8 cellular contexts compared by ENCODE assay signal in the genomic region with DNA sequence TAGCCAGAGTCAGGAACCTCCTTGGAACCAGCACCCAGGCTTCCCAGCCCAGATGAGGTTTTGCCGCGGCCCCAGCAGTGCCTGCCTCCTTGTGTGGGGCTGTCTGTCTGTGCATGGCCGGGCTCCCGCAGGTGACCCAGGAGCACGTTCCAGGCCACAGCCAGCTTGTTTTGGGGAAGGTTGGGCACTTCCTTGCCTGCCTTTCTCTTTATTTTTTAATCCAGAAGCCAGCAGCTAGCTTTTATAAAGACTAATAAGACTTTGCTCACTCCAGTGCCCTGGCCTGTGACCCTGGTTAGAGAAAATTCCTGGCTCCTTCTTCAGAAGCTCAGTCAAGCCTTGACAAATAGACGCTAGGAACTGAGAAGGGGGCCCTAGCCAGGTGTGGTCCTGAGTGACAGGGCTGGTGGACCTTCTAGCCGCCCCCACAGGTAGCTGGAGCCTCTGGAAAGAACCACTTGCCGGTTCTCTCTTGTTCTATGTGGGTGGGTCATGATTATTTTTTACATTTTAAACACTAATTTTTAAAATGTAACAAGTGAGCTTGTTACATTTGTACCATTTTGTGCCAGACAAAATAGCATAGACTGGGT. TPM values are rescaled to one million over a fixed set of nuclear protein-coding genes. Genes with fewer than 3 reads are reported as not detected.
DNase-seq lines count a peak whose midpoint lies in the region; ATAC-seq and TF ChIP-seq lines count a peak whose summit lies in the region.

No MANE protein-coding gene starts in this region.

- peak overlapping the region; percentile 95 for H3K4me3 Mint-ChIP-seq in central memory CD8-positive, alpha-beta T cell
- peak overlapping the region; percentile 91 to 97 (median 94) for H3K4me3 Mint-ChIP-seq in naive thymus-derived CD8-positive, alpha-beta T cell

- DNase-seq in central memory CD8-positive, alpha-beta T cell (ENCODE audit: low spot score in 2 of 2) = no peak
- peak in 1 of 10 donors; percentile 6 for DNase-seq in naive thymus-derived CD8-positive, alpha-beta T cell
- DNase-seq in sciatic nerve (ENCODE audit: low spot score) (no peak), AG08396 (ENCODE audit: low spot score) (no peak)

- H3K27me3 Mint-ChIP-seq in central memory CD8-positive, alpha-beta T cell = no peaks in the 10 kb centered on the region
- no peaks in the 10 kb centered on the region for H3K27me3 Mint-ChIP-seq in naive thymus-derived CD8-positive, alpha-beta T cell

- no peak for ATAC-seq in central memory CD8-positive, alpha-beta T cell (replicated peaks; ENCODE audit: extremely low read depth, poor library complexity, severe bottlenecking)
- no peak for ATAC-seq in naive thymus-derived CD8-positive, alpha-beta T cell
- ATAC-seq in sciatic nerve (no peak), HG02981 (IDR thresholded peaks at IDR 0.05; ENCODE audit: unreplicated experiment) (no peak), HG03469 (IDR thresholded peaks at IDR 0.05; ENCODE audit: unreplicated experiment) (no peak)

- POLR2A ChIA-PET in naive thymus-derived CD8-positive, alpha-beta T cell (lab: Charles Lee) = interaction anchor here (0.9 to 2.1 kb wide), 4 partner anchors 58 to 729 kb away, joined by 3 to 7 read pairs (median 4); partner anchors contain the start of gene VSIR

- WGBS in HUES64 = 40% methylated on average over 7 of the region's 8 CpGs

- intact Hi-C loops in sciatic nerve (cut with DNase I) = loop anchor here (10.0 kb wide), 2 partner anchors 245 to 575 kb away; no protein-coding TSS in a partner anchor

- no peak overlapping the region for H3K9ac ChIP-seq in HUES64 (ENCODE audit: low read depth, low read length)

- H3K27ac Mint-ChIP-seq in central memory CD8-positive, alpha-beta T cell (ENCODE audit: low read depth) = peak overlapping the region; percentile 88
- peak overlapping the region in 9 of 10 donors; percentile 58 to 91 (median 84) for H3K27ac Mint-ChIP-seq in naive thymus-derived CD8-positive, alpha-beta T cell

- peaks cover 43% of the 10 kb centered on the region for H3K4me1 Mint-ChIP-seq in central memory CD8-positive, alpha-beta T cell
- H3K4me1 Mint-ChIP-seq in naive thymus-derived CD8-positive, alpha-beta T cell = peaks cover 23 to 45% (median 36%) of the 10 kb centered on the region in 4 donors

- H3K9me3 Mint-ChIP-seq in central memory CD8-positive, alpha-beta T cell = no peaks in the 10 kb centered on the region
- H3K9me3 Mint-ChIP-seq in naive thymus-derived CD8-positive, alpha-beta T cell = no peaks in the 10 kb centered on the region

- 0 out of 2 replicates have a peak, but pooled peaks cover under 1% of the 10 kb centered on the region for H3K4me1 ChIP-seq in HUES64 (ENCODE audit: insufficient read depth, low read length)

- TF ChIP-seq CTCF in C4-2B (conservative IDR thresholded peaks at IDR 0.05) = no peak; the same call in none of the 2 replicates

- H3K9me3 ChIP-seq in HUES64 (ENCODE audit: insufficient read depth, low read depth, low read length) = no peaks in the 10 kb centered on the region

- peaks cover 20% of the 10 kb centered on the region; the same call in 1 of the 2 replicates for H3K36me3 ChIP-seq in HUES64 (ENCODE audit: insufficient read depth, low read length)

- H3K36me3 Mint-ChIP-seq in central memory CD8-positive, alpha-beta T cell (ENCODE audit: insufficient read depth) = peaks cover 10% of the 10 kb centered on the region
- peaks cover 6 to 24% (median 8%) of the 10 kb centered on the region in 3 donors for H3K36me3 Mint-ChIP-seq in naive thymus-derived CD8-positive, alpha-beta T cell

- no peaks in the 10 kb centered on the region for H3K27me3 ChIP-seq in HUES64 (ENCODE audit: insufficient read depth, low read length)

- peak overlapping the region; percentile 77 for H3K4me3 ChIP-seq in HUES64 (ENCODE audit: low read length)

- H3K27ac ChIP-seq in C4-2B (peak overlapping the region; percentile 68), HUES64 (ENCODE audit: low read depth, low read length) (no peak overlapping the region)

RNA-seq across cellular contexts. Expression of gene SLC29A3, which starts 0.8 kb away (rescaled TPM):
- 10.5 TPM for polyA plus RNA-seq in HUES64 (2013, experiment 1 of 2)
- polyA plus RNA-seq in HUES64 (2013, experiment 2 of 2) = 10.5 TPM
- 10 to 100 TPM in 1 of 2 experiments, 1 to 10 TPM in 1; 8.6 to 10.4 TPM for total RNA-seq in naive thymus-derived CD8-positive, alpha-beta T cell
- 1 to 10 TPM; 3.7 to 8.2 (median 4.6) TPM for polyA plus RNA-seq in naive thymus-derived CD8-positive, alpha-beta T cell
- 8.7 TPM for total RNA-seq in sciatic nerve
